Comparison of ENCODE assay signal across 8 cellular contexts in the genomic region with DNA sequence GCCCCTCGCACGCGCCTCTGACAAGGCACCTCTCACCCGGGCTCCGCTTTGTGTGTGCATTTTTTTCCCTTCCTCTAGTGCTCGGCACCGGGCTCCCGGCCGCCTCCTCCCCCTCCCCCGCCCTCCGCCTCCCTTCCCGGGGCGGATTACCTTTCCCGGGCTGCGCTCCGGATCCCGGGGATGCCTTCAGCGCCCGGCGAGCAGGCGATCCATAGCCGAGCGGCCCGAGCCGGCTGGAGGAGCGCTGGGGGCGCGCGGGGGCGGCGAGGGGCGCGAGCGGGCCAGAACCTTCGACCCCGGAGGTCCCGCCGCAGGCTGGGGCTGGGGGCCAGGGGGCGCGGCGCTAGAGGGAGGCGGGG. TPM values are rescaled to one million over a fixed set of nuclear protein-coding genes. Genes with fewer than 3 reads are reported as not detected.
DNase-seq lines count a peak whose midpoint lies in the region; TF ChIP-seq lines count a peak whose summit lies in the region.

No MANE protein-coding gene starts in this region.

- H3K79me2 ChIP-seq in SK-N-SH (ENCODE audit: insufficient read depth), result no peaks in the 10 kb centered on the region

- no peaks in the 10 kb centered on the region for H3F3A ChIP-seq in SK-N-SH (replicated peaks; ENCODE audit: insufficient read depth)

- TF ChIP-seq CTCF in HEK293 (tag by site-specific recombination; IDR thresholded peaks at IDR 0.05) (no peak), SK-N-SH (IDR thresholded peaks at IDR 0.05) (no peak), osteocyte (IDR thresholded peaks at IDR 0.05) (no peak)

- no peaks in the 10 kb centered on the region for H3K36me3 ChIP-seq in HEK293 (ENCODE audit: control insufficient read depth in 2 of 2, insufficient read depth in 1 of 2, low read length in 2 of 2)
- no peaks in the 10 kb centered on the region for H3K36me3 ChIP-seq in SK-N-SH (replicated peaks in 1 of 2; ENCODE audit: control insufficient read depth in 1 of 2, insufficient read depth in 2 of 2, low read length in 1 of 2)

- peak overlapping the region; percentile 36 for H3K4me3 Mint-ChIP-seq in osteocyte (ENCODE audit: unreplicated experiment)

- peaks cover 12% of the 10 kb centered on the region for H3K4me1 Mint-ChIP-seq in osteocyte (ENCODE audit: unreplicated experiment)

- POLR2A ChIA-PET in HEK293 (lab: Yijun Ruan, JAX) (interaction anchor here (1.0 to 1.2 kb wide), 3 partner anchors 10 to 18 kb away, joined by 3 read pairs; no protein-coding TSS in a partner anchor), SK-N-SH (lab: Yijun Ruan, JAX) (interaction anchor here (1.2 to 1.3 kb wide), 2 partner anchors 50 to 276 kb away, joined by 3 to 6 read pairs; no protein-coding TSS in a partner anchor)

- no peak for TF ChIP-seq RAD21 in SK-N-SH (IDR thresholded peaks at IDR 0.05; ENCODE audit: low read length)

- peaks cover 75% of the 10 kb centered on the region for H3K27me3 Mint-ChIP-seq in osteocyte (ENCODE audit: unreplicated experiment)

- H4K20me1 ChIP-seq in SK-N-SH (ENCODE audit: insufficient read depth), result no peaks in the 10 kb centered on the region

- H3K27ac Mint-ChIP-seq in osteocyte (ENCODE audit: unreplicated experiment), result no peak overlapping the region

- peak overlapping the region; percentile 86 for H3K4me2 ChIP-seq in SK-N-SH

- no peaks in the 10 kb centered on the region for H3K9me3 Mint-ChIP-seq in osteocyte (ENCODE audit: unreplicated experiment)

- CTCF ChIA-PET in HEK293 (lab: Yijun Ruan, JAX), result interaction anchor here (0.6 to 0.9 kb wide), 5 partner anchors 13 to 328 kb away, joined by 3 to 4 read pairs (median 3); no protein-coding TSS in a partner anchor
- CTCF ChIA-PET in SK-N-SH (lab: Yijun Ruan, JAX), result interaction anchor here (0.8 to 3.3 kb wide), 22 partner anchors 8 to 332 kb away, joined by 3 to 9 read pairs (median 4); no protein-coding TSS in a partner anchor

- H3K4me1 ChIP-seq in HEK293 (ENCODE audit: control insufficient read depth, insufficient read depth, low read length), result no peaks in the 10 kb centered on the region
- peaks cover 4 to 10% of the 10 kb centered on the region in 2 experiments; a peak in 3 of 4 replicates for H3K4me1 ChIP-seq in SK-N-SH (ENCODE audit: control insufficient read depth in 1 of 2, insufficient read depth in 2 of 2, low read depth in 1 of 2, low read length in 1 of 2)

- TF ChIP-seq EP300 in SK-N-SH (IDR thresholded peaks at IDR 0.05; ENCODE audit: borderline replicate concordance in 1 of 2, low read depth in 1 of 2, low read length in 1 of 2), result no peak

- H3K36me3 Mint-ChIP-seq in osteocyte (ENCODE audit: unreplicated experiment), result no peaks in the 10 kb centered on the region

- under 1% methylated on average over 20 of the region's 42 CpGs for WGBS in SK-N-SH (ENCODE audit: low lambda C conversion rate)

- H3K27me3 ChIP-seq in SK-N-SH (ENCODE audit: insufficient read depth), result peaks cover 32% of the 10 kb centered on the region

- intact Hi-C loops in head of caudate nucleus (cut with DNase I), result no loop called here

- H3K4me3 ChIP-seq in HEK293 (ENCODE audit: low read depth, low read length) (peak overlapping the region; percentile 63), SK-N-SH (ENCODE audit: low read depth in 2 of 2, low read length in 1 of 2) (peak overlapping the region; percentile 53 to 64)

- H3K9me3 ChIP-seq in HEK293 (ENCODE audit: control insufficient read depth, insufficient read depth, low read depth, low read length), result no peaks in the 10 kb centered on the region
- no peaks in the 10 kb centered on the region for H3K9me3 ChIP-seq in SK-N-SH

- H3K27ac ChIP-seq in HEK293 (ENCODE audit: extremely low read depth, low read depth, low read length), result peak overlapping the region; percentile 83; the same call in 1 of the 2 replicates
- peak overlapping the region in 1 of 2 experiments; percentile 83; a peak in 2 of 4 replicates for H3K27ac ChIP-seq in SK-N-SH (ENCODE audit: low read depth in 2 of 2, low read length in 1 of 2)

- peak overlapping the region; percentile 84; the same call in 1 of the 2 replicates for H2AFZ ChIP-seq in SK-N-SH (ENCODE audit: low read depth)

- no peak overlapping the region for H3K9ac ChIP-seq in SK-N-SH

- DNase-seq in DMS53 (lab: John Stamatoyannopoulos, UW) (peak; percentile 69), DMS53 treated with DMSO at 0.1 percent for 48 hours (lab: John Stamatoyannopoulos, UW; ENCODE audit: unreplicated experiment) (no peak), SK-N-SH (peak; percentile 82), head of caudate nucleus (peak in 34 of 42 donors; percentile 25 to 76 (median 55)), osteocyte (ENCODE audit: extremely low spot score, unreplicated experiment) (no peak), RKO (ENCODE audit: low spot score) (no peak)
- no peak for DNase-seq in activated CD4-positive, CD25-positive, alpha-beta regulatory T cell treated with anti-CD3 and anti-CD28 coated beads, Interleukin-2, amount 50 U/mL, for 72 hours

- no peaks in the 10 kb centered on the region for H3K9me2 ChIP-seq in SK-N-SH

TF ChIP-seq in HEK293, 187 proteins besides CTCF, POLR2A, EP300 and RAD21 (continues in another document):
- TF ChIP-seq ZBTB26 (tag by site-specific recombination; optimal IDR thresholded peaks at IDR 0.05), result peak; percentile 0

TF ChIP-seq in SK-N-SH, 30 proteins besides CTCF, POLR2A, EP300 and RAD21:
- no peak for TF ChIP-seq FOXJ3 (CRISPR knock-in tag; IDR thresholded peaks at IDR 0.05)
- TF ChIP-seq, protein P1, sequence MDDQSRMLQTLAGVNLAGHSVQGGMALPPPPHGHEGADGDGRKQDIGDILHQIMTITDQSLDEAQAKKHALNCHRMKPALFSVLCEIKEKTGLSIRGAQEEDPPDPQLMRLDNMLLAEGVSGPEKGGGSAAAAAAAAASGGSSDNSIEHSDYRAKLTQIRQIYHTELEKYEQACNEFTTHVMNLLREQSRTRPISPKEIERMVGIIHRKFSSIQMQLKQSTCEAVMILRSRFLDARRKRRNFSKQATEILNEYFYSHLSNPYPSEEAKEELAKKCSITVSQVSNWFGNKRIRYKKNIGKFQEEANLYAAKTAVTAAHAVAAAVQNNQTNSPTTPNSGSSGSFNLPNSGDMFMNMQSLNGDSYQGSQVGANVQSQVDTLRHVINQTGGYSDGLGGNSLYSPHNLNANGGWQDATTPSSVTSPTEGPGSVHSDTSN (IDR thresholded peaks at IDR 0.05), result no peak
- no peak for TF ChIP-seq GABPA (IDR thresholded peaks at IDR 0.05; ENCODE audit: low read depth)
- no peak for TF ChIP-seq TEAD4 (IDR thresholded peaks at IDR 0.05; ENCODE audit: borderline replicate concordance, insufficient read depth)
- no peak for TF ChIP-seq MXI1 (IDR thresholded peaks at IDR 0.05; ENCODE audit: low read depth, low read length)
- no peak for TF ChIP-seq CHD2 (IDR thresholded peaks at IDR 0.05; ENCODE audit: low read length, partially characterized antibody)
- no peak for TF ChIP-seq ELF1 (IDR thresholded peaks at IDR 0.05)
- TF ChIP-seq, protein P2, sequence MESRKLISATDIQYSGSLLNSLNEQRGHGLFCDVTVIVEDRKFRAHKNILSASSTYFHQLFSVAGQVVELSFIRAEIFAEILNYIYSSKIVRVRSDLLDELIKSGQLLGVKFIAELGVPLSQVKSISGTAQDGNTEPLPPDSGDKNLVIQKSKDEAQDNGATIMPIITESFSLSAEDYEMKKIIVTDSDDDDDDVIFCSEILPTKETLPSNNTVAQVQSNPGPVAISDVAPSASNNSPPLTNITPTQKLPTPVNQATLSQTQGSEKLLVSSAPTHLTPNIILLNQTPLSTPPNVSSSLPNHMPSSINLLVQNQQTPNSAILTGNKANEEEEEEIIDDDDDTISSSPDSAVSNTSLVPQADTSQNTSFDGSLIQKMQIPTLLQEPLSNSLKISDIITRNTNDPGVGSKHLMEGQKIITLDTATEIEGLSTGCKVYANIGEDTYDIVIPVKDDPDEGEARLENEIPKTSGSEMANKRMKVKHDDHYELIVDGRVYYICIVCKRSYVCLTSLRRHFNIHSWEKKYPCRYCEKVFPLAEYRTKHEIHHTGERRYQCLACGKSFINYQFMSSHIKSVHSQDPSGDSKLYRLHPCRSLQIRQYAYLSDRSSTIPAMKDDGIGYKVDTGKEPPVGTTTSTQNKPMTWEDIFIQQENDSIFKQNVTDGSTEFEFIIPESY (IDR thresholded peaks at IDR 0.05; ENCODE audit: borderline replicate concordance, low read depth), result no peak
- no peak for TF ChIP-seq JUND (IDR thresholded peaks at IDR 0.05)
- TF ChIP-seq MEF2A (IDR thresholded peaks at IDR 0.05; ENCODE audit: borderline replicate concordance, low read depth), result no peak
- no peak for TF ChIP-seq FOSL2 (IDR thresholded peaks at IDR 0.05; ENCODE audit: borderline replicate concordance, low read depth)
TF ChIP-seq in SK-N-SH: peak in this region for 0.

RNA-seq across cellular contexts. Expression of gene MPPED2, which starts 0.3 kb away (rescaled TPM):
- 0.05 and 0.10 TPM in 2 replicates for polyA plus RNA-seq in SK-N-SH (2012; rRNA removed)
- 0.22 and 0.62 TPM in 2 replicates for polyA plus RNA-seq in SK-N-SH (2012; cell fraction: cytosol; rRNA removed)
- polyA plus RNA-seq in SK-N-SH (2012; cell fraction: nucleus; rRNA removed), result 0.18 and 0.21 TPM in 2 replicates
- total RNA-seq in osteocyte, result not detected in 2 replicates

Comparison
In these comparisons a context has a peak if more than half of its experiments do, and no peak if none do; other contexts are left out.
1. DNase-seq: peak in DMS53 (single experiment), SK-N-SH (single experiment) and head of caudate nucleus (34 of 42); none in DMS53 treated with DMSO at 0.1 percent for 48 hours (single experiment), osteocyte (single experiment), activated CD4-positive, CD25-positive, alpha-beta regulatory T cell treated with anti-CD3 and anti-CD28 coated beads, Interleukin-2, amount 50 U/mL, for 72 hours (single experiment) and RKO (single experiment).